ENCODE assay signal across 23 cellular contexts in genomic region chr9:35738924-35739323, GRCh38. TPM values are rescaled to one million over a fixed set of nuclear protein-coding genes. Genes with fewer than 3 reads are reported as not detected.
DNase-seq lines count a peak whose midpoint lies in the region; ATAC-seq and TF ChIP-seq lines count a peak whose summit lies in the region.
"Had no signal": no experiment of that assay in that cellular context is flagged by ENCODE, and none has a peak within 500 bp of the region (broad histone marks: within the 10 kb centered on the region; RNA-seq: fewer than 3 reads in every experiment).

No MANE protein-coding gene starts in this region.

- peaks cover 22 to 100% of the 10 kb centered on the region in 2 experiments; a peak in 2 of 3 replicates for H3K36me3 ChIP-seq in HEK293 (ENCODE audit: control insufficient read depth in 2 of 2, insufficient read depth in 1 of 2, low read length in 2 of 2)
- peaks cover 87 to 96% (median 95%) of the 10 kb centered on the region in 3 donors for H3K36me3 ChIP-seq in tibial artery

- no peaks in the 10 kb centered on the region for H3K9me3 Mint-ChIP-seq in activated T-cell treated with anti-CD3 and anti-CD28 coated beads, Interleukin-2, amount 50 U/mL, for 24 hours
- no peaks in the 10 kb centered on the region for H3K9me3 Mint-ChIP-seq in brain
- H3K9me3 Mint-ChIP-seq: CD8-positive, alpha-beta memory T cell had no signal

- H3K4me3 ChIP-seq in HEK293 (ENCODE audit: low read depth, low read length): no peak overlapping the region
- H3K4me3 ChIP-seq in tibial artery: no peak overlapping the region

- H3K27me3 Mint-ChIP-seq in activated T-cell treated with anti-CD3 and anti-CD28 coated beads, Interleukin-2, amount 50 U/mL, for 24 hours: no peaks in the 10 kb centered on the region
- H3K27me3 Mint-ChIP-seq in brain: no peaks in the 10 kb centered on the region
- H3K27me3 Mint-ChIP-seq: CD8-positive, alpha-beta memory T cell had no signal

- H3K9me3 ChIP-seq in HEK293 (ENCODE audit: control insufficient read depth, insufficient read depth, low read depth, low read length) (no peaks in the 10 kb centered on the region), tibial artery (no peaks in the 10 kb centered on the region)

- ATAC-seq in sciatic nerve: no peak
- ATAC-seq in HG03521 (IDR thresholded peaks at IDR 0.05; ENCODE audit: unreplicated experiment): no peak
- ATAC-seq: HCT116, Panc1 had no signal

- DNase-seq in activated T-cell treated with anti-CD3 and anti-CD28 coated beads, Interleukin-2, amount 50 U/mL, for 24 hours: no peak
- DNase-seq in activated T-cell treated with anti-CD3 and anti-CD28 coated beads for 4 hours: no peak
- DNase-seq in sciatic nerve (ENCODE audit: low spot score): peak; percentile 47
- no peak for DNase-seq in tibial artery
- DNase-seq in stimulated activated CD4-positive, alpha-beta T cell treated with anti-CD3 and anti-CD28 coated beads, Interleukin-2, amount 100 ng/mL, for 24 hours: no peak
- DNase-seq: AML-193; CD8-positive, alpha-beta memory T cell; GOT3; IMR-90; NCI-H1694; NCI-H2081; NCI-H2171 treated with DMSO at 0.1 percent for 48 hours; NCI-H524 treated with DMSO at 0.1 percent for 48 hours; NCI-H82 had no signal

- CTCF ChIA-PET in HEK293 (lab: Yijun Ruan, JAX): interaction anchor here (0.8 to 2.2 kb wide), 4 partner anchors 10 to 92 kb away, joined by 3 to 11 read pairs (median 6); no protein-coding TSS in a partner anchor

- POLR2A ChIA-PET in HEK293 (lab: Yijun Ruan, JAX): interaction anchor here (0.5 to 5.3 kb wide), 5 partner anchors 8 to 1249 kb away, joined by 3 to 57 read pairs (median 4); partner anchors contain the start of genes GBA2 and RGP1

- H3K36me3 Mint-ChIP-seq in activated T-cell treated with anti-CD3 and anti-CD28 coated beads, Interleukin-2, amount 50 U/mL, for 24 hours (ENCODE audit: low read depth): peaks cover 99% of the 10 kb centered on the region
- peaks cover 44% of the 10 kb centered on the region for H3K36me3 Mint-ChIP-seq in brain

- peak overlapping the region; percentile 57 for H3K27ac Mint-ChIP-seq in activated T-cell treated with anti-CD3 and anti-CD28 coated beads, Interleukin-2, amount 50 U/mL, for 24 hours
- peak overlapping the region in 3 of 5 experiments; percentile 19 to 60 (median 31) for H3K27ac Mint-ChIP-seq in brain

- H3K4me1 ChIP-seq in HEK293 (ENCODE audit: control insufficient read depth, insufficient read depth, low read length): peaks cover under 1% of the 10 kb centered on the region; the same call in 1 of the 2 replicates
- peaks cover 0 to 19% (median 7%) of the 10 kb centered on the region in 4 donors for H3K4me1 ChIP-seq in tibial artery

- H3K4me3 Mint-ChIP-seq in activated T-cell treated with anti-CD3 and anti-CD28 coated beads, Interleukin-2, amount 50 U/mL, for 24 hours: no peak overlapping the region
- no peak overlapping the region for H3K4me3 Mint-ChIP-seq in brain

- intact Hi-C loops in sciatic nerve (cut with DNase I): no loop called here
- intact Hi-C loops in tibial artery (cut with DNase I; ENCODE audit: low total_unique reads): no loop called here

- no peak for TF ChIP-seq CTCF in HEK293 (tag by site-specific recombination; IDR thresholded peaks at IDR 0.05)
- TF ChIP-seq CTCF in brain (conservative IDR thresholded peaks at IDR 0.05): no peak
- no peak for TF ChIP-seq CTCF in tibial artery (IDR thresholded peaks at IDR 0.05)

- H3K4me1 Mint-ChIP-seq in activated T-cell treated with anti-CD3 and anti-CD28 coated beads, Interleukin-2, amount 50 U/mL, for 24 hours (ENCODE audit: low read depth): peaks cover 27% of the 10 kb centered on the region
- H3K4me1 Mint-ChIP-seq in brain: peaks cover 16% of the 10 kb centered on the region

- H3K27ac ChIP-seq in HEK293 (ENCODE audit: extremely low read depth, low read depth, low read length): no peak overlapping the region
- no peak overlapping the region for H3K27ac ChIP-seq in tibial artery
- H3K27ac ChIP-seq: C4-2B, KMS-11 had no signal

- H3K27me3 ChIP-seq in tibial artery: no peaks in the 10 kb centered on the region

TF ChIP-seq in HEK293, 187 proteins besides CTCF, POLR2A, EP300 and RAD21:
- TF ChIP-seq ZNF664 (tag by site-specific recombination; IDR thresholded peaks at IDR 0.05): no peak
- TF ChIP-seq ZNF146 (tag by site-specific recombination; IDR thresholded peaks at IDR 0.05): no peak
- TF ChIP-seq ZNF10 (tag by site-specific recombination; IDR thresholded peaks at IDR 0.05): peak; percentile 73
- TF ChIP-seq ZNF596 (tag by site-specific recombination; IDR thresholded peaks at IDR 0.05): no peak

RNA-seq across cellular contexts. Expression of gene CREB3, which starts 6.5 kb away (rescaled TPM):
- 82.7 TPM for polyA plus RNA-seq in brain (ENCODE audit: insufficient read depth, low read depth, low replicate concordance)
- 28.8 TPM for total RNA-seq in sciatic nerve

RNA-seq across cellular contexts. Expression of gene TLN1, which starts 6.9 kb away (rescaled TPM):
- polyA plus RNA-seq in brain (ENCODE audit: insufficient read depth, low read depth, low replicate concordance): 181 TPM
- total RNA-seq in sciatic nerve: 411 TPM

RNA-seq across cellular contexts. Expression of gene GBA2, which starts 10.1 kb away (rescaled TPM):
- polyA plus RNA-seq in brain (ENCODE audit: insufficient read depth, low read depth, low replicate concordance): 56.0 TPM
- total RNA-seq in sciatic nerve: 67.5 TPM

RNA-seq across cellular contexts. Expression of gene RGP1, which starts 10.2 kb away (rescaled TPM):
- polyA plus RNA-seq in brain (ENCODE audit: insufficient read depth, low read depth, low replicate concordance): 34.4 TPM
- 28.9 TPM for total RNA-seq in sciatic nerve

RNA-seq across cellular contexts. Expression of gene MSMP, which starts 15.2 kb away (rescaled TPM):
- polyA plus RNA-seq in brain (ENCODE audit: insufficient read depth, low read depth, low replicate concordance): 9.4 TPM
- total RNA-seq in sciatic nerve: not detected
- total RNA-seq: A172, IMR-90 had no signal
- polyA plus RNA-seq: AG04450; CD8-positive, alpha-beta memory T cell; IMR-90 had no signal
